ENCODE assay signal across 17 cellular contexts in the genomic region with DNA sequence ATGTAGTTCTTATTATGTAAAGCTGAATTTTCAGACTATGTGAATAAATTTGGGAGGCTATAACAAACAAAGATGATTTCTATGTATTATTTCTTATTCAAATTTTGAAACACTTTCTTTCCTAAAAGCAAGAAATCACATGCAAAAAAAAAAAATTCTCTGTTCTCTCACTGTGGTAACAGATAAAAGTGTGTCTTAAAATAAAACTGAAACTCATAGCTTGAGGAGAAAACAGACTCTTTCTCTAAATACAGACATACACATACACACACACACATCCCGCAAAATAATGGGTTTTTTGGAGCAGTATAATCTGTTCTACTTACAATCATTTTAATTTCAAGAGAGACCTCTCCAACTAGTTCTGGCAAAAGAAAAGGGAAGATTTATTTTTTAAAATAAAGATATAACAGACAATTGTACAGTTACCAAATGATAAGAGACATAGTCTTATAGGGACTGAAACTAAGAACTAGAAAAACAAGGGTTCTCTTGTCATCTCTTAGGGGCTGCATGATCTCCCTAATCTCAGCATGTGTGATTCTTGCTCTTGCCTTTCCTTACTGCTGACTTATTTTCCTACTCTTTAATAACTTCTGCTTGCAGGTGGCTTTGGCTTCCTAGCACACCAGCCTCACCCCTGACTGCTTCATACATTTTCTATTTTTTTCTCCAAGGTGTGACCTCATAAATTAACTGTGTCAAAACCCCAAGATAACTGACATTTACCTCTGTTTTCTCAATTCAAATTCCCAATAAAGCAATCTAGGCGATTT.
DNase-seq lines count a peak whose midpoint lies in the region; ATAC-seq and TF ChIP-seq lines count a peak whose summit lies in the region.
"Had no signal": no experiment of that assay in that cellular context is flagged by ENCODE, and none has a peak within 500 bp of the region (broad histone marks: within the 10 kb centered on the region; RNA-seq: fewer than 3 reads in every experiment).

No MANE protein-coding gene starts in this region.

- H3K36me3 ChIP-seq in Caco-2 (ENCODE audit: control insufficient read depth, insufficient read depth, low read length) = no peaks in the 10 kb centered on the region

- H3K27ac Mint-ChIP-seq in T-helper 1 cell treated with Interleukin-12 subunit alpha and Interleukin-12 subunit beta and Interleukin-4 antibody, amounts not matched to agents 30 μg/mL and 1 μg/mL, for 36 hours = peak overlapping the region; percentile 86
- H3K27ac Mint-ChIP-seq in natural killer cell treated with Interleukin-12 subunit alpha and Interleukin-12 subunit beta and Interleukin-15 and Interleukin-18, amount 100 ng/mL, for 72 hours = peak overlapping the region; percentile 21 to 78
- H3K27ac Mint-ChIP-seq in Caco-2 (ENCODE audit: unreplicated experiment) = no peak overlapping the region

- WGBS in lower leg skin, 2 donors = 64 to 76% methylated on average over 2 of the region's 2 CpGs

- TF ChIP-seq POLR2A in lower leg skin (IDR thresholded peaks at IDR 0.05) = no peak

- DNase-seq in T-helper 1 cell (no peak), NAMALWA (ENCODE audit: low spot score) (peak; percentile 19), head of caudate nucleus (no peak), Caco-2 (no peak), lower leg skin (ENCODE audit: low spot score in 2 of 2) (no peak)
- DNase-seq in natural killer cell treated with Interleukin-12 subunit alpha and Interleukin-12 subunit beta and Interleukin-15 and Interleukin-18, amount 100 ng/mL, for 72 hours (ENCODE audit: low spot score) = no peak
- DNase-seq: AML-193, DMS79, NCI-H187, NCI-H2227 treated with DMSO at 0.1 percent for 48 hours, NCI-H510A treated with DMSO at 0.1 percent for 48 hours, NCI-H774, SHP77 had no signal

- peak; percentile 82 for ATAC-seq in HG03025 (IDR thresholded peaks at IDR 0.05; ENCODE audit: low FRiP score, unreplicated experiment)
- peak; percentile 13 to 56 for ATAC-seq in natural killer cell treated with Interleukin-12 subunit alpha and Interleukin-12 subunit beta and Interleukin-15 and Interleukin-18, amount 100 ng/mL, for 72 hours
- ATAC-seq: K562 had no signal

- H3K27me3 ChIP-seq in Caco-2 (replicated peaks; ENCODE audit: control insufficient read depth, insufficient read depth, low read length) = no peaks in the 10 kb centered on the region

- no peaks in the 10 kb centered on the region for H3K9me3 ChIP-seq in Caco-2

- H3K4me3 ChIP-seq in Caco-2 (ENCODE audit: low read depth, low read length) = no peak overlapping the region
- no peak overlapping the region for H3K4me3 ChIP-seq in lower leg skin (ENCODE audit: low read depth, poor library complexity, severe bottlenecking)
- H3K4me3 ChIP-seq: K562, SK-N-MC had no signal

- intact Hi-C loops in head of caudate nucleus (cut with DNase I) (no loop called here), Caco-2 (cut with micrococcal nuclease; ENCODE audit: unreplicated experiment) (no loop called here), lower leg skin (cut with DNase I; ENCODE audit: low total_unique reads) (no loop called here)

- BruUV-seq in Caco-2 (replicated peaks; lab: Mats Ljungman, UMichigan) = no TSS peak

- peaks cover 6% of the 10 kb centered on the region for H3K9me3 Mint-ChIP-seq in T-helper 1 cell treated with Interleukin-12 subunit alpha and Interleukin-12 subunit beta and Interleukin-4 antibody, amounts not matched to agents 30 μg/mL and 1 μg/mL, for 36 hours
- peaks cover 7% of the 10 kb centered on the region for H3K9me3 Mint-ChIP-seq in natural killer cell treated with Interleukin-12 subunit alpha and Interleukin-12 subunit beta and Interleukin-15 and Interleukin-18, amount 100 ng/mL, for 72 hours
- H3K9me3 Mint-ChIP-seq in Caco-2 (ENCODE audit: unreplicated experiment) = no peaks in the 10 kb centered on the region

- POLR2A ChIA-PET in Caco-2 (lab: Charles Lee) = no interaction called here

- peaks cover 11% of the 10 kb centered on the region for H3K4me1 Mint-ChIP-seq in T-helper 1 cell treated with Interleukin-12 subunit alpha and Interleukin-12 subunit beta and Interleukin-4 antibody, amounts not matched to agents 30 μg/mL and 1 μg/mL, for 36 hours (ENCODE audit: low read depth)
- H3K4me1 Mint-ChIP-seq in natural killer cell treated with Interleukin-12 subunit alpha and Interleukin-12 subunit beta and Interleukin-15 and Interleukin-18, amount 100 ng/mL, for 72 hours (ENCODE audit: low read depth in 2 of 2) = peaks cover 15 to 27% of the 10 kb centered on the region in 2 donors
- H3K4me1 Mint-ChIP-seq in Caco-2 (ENCODE audit: low read depth, unreplicated experiment) = no peaks in the 10 kb centered on the region

- no peaks in the 10 kb centered on the region for H3K27me3 Mint-ChIP-seq in T-helper 1 cell treated with Interleukin-12 subunit alpha and Interleukin-12 subunit beta and Interleukin-4 antibody, amounts not matched to agents 30 μg/mL and 1 μg/mL, for 36 hours (ENCODE audit: low read depth)
- H3K27me3 Mint-ChIP-seq in natural killer cell treated with Interleukin-12 subunit alpha and Interleukin-12 subunit beta and Interleukin-15 and Interleukin-18, amount 100 ng/mL, for 72 hours = no peaks in the 10 kb centered on the region
- H3K27me3 Mint-ChIP-seq in Caco-2 (ENCODE audit: insufficient read depth, unreplicated experiment) = peaks cover 5% of the 10 kb centered on the region

- no peaks in the 10 kb centered on the region for H3K4me1 ChIP-seq in Caco-2

- H3K36me3 Mint-ChIP-seq in T-helper 1 cell treated with Interleukin-12 subunit alpha and Interleukin-12 subunit beta and Interleukin-4 antibody, amounts not matched to agents 30 μg/mL and 1 μg/mL, for 36 hours (ENCODE audit: low read depth) = no peaks in the 10 kb centered on the region
- no peaks in the 10 kb centered on the region for H3K36me3 Mint-ChIP-seq in natural killer cell treated with Interleukin-12 subunit alpha and Interleukin-12 subunit beta and Interleukin-15 and Interleukin-18, amount 100 ng/mL, for 72 hours
- H3K36me3 Mint-ChIP-seq in Caco-2 (ENCODE audit: insufficient read depth, unreplicated experiment) = no peaks in the 10 kb centered on the region

- H3K4me3 Mint-ChIP-seq in T-helper 1 cell treated with Interleukin-12 subunit alpha and Interleukin-12 subunit beta and Interleukin-4 antibody, amounts not matched to agents 30 μg/mL and 1 μg/mL, for 36 hours = peak overlapping the region; percentile 4
- peak overlapping the region; percentile 63 for H3K4me3 Mint-ChIP-seq in natural killer cell treated with Interleukin-12 subunit alpha and Interleukin-12 subunit beta and Interleukin-15 and Interleukin-18, amount 100 ng/mL, for 72 hours
- H3K4me3 Mint-ChIP-seq in Caco-2 (ENCODE audit: unreplicated experiment) = no peak overlapping the region

- CTCF ChIA-PET in Caco-2 (lab: Charles Lee) = no interaction called here

- no peak for TF ChIP-seq CTCF in Caco-2 (IDR thresholded peaks at IDR 0.05; ENCODE audit: insufficient read depth in 1 of 2, low read depth in 1 of 2, low read length in 1 of 2, severe bottlenecking in 1 of 2, unreplicated experiment in 1 of 2)
- no peak for TF ChIP-seq CTCF in lower leg skin (IDR thresholded peaks at IDR 0.05)
